ENCODE assay signal across 20 cellular contexts in the genomic region with DNA sequence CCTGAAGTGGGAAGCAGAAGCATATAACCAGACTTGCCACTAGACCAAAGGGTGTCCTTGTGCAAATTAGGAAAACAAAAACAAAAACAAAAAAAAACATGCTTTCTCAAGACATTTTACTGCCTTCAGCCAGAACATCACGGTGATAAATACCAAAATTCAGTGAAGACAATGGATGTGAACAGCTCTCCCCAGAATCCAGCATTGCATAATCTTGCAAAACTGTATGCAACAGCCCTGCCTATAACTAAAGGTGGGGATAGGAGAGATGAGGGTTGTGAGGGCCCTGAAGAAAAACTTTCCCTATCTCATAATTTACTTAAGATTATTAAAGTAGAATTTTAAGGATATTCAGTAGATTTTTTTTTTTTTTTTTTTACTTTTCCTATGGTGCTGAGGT. TPM values are rescaled to one million over a fixed set of nuclear protein-coding genes. Genes with fewer than 3 reads are reported as not detected.
A peak's percentile ranks its signal among the peaks of the same experiment; 100 is the strongest.
DNase-seq lines count a peak whose midpoint lies in the region; ATAC-seq, FAIRE-seq and TF ChIP-seq lines count a peak whose summit lies in the region.
"Had no signal": no experiment of that assay in that cellular context is flagged by ENCODE, and none has a peak within 500 bp of the region (broad histone marks: within the 10 kb centered on the region; RNA-seq: fewer than 3 reads in every experiment).

No MANE protein-coding gene starts in this region.

- H3K36me3 Mint-ChIP-seq in Caco-2 (ENCODE audit: insufficient read depth, unreplicated experiment) (no peaks in the 10 kb centered on the region), HFFc6 (ENCODE audit: low read depth) (no peaks in the 10 kb centered on the region), astrocyte (ENCODE audit: low read depth, unreplicated experiment) (no peaks in the 10 kb centered on the region)
- H3K36me3 Mint-ChIP-seq: CD4-positive, CD25-positive, alpha-beta regulatory T cell had no signal

- H4K20me1 ChIP-seq in astrocyte (ENCODE audit: insufficient read depth, low read length) = no peaks in the 10 kb centered on the region
- H4K20me1 ChIP-seq in Karpas-422 (ENCODE audit: insufficient read depth, low read depth, low read length) = no peaks in the 10 kb centered on the region

- no peak overlapping the region for H3K23ac ChIP-seq in trophoblast cell (ENCODE audit: low read length)

- peak overlapping the region; percentile 91 for H3K14ac ChIP-seq in trophoblast cell (ENCODE audit: low read length)

- H2AFZ ChIP-seq in astrocyte (ENCODE audit: low read depth, low read length) (no peak overlapping the region), trophoblast cell (ENCODE audit: insufficient read depth, low read length, poor library complexity) (no peak overlapping the region), Karpas-422 (ENCODE audit: low read length) (no peak overlapping the region)

- H3K27me3 Mint-ChIP-seq in Caco-2 (ENCODE audit: insufficient read depth, unreplicated experiment) (no peaks in the 10 kb centered on the region), HFFc6 (ENCODE audit: insufficient read depth) (no peaks in the 10 kb centered on the region; the same call in 1 of the 2 replicates), astrocyte (ENCODE audit: low read depth, unreplicated experiment) (no peaks in the 10 kb centered on the region)
- H3K27me3 Mint-ChIP-seq: CD4-positive, CD25-positive, alpha-beta regulatory T cell had no signal

- peak overlapping the region; percentile 91 for H4K8ac ChIP-seq in trophoblast cell (ENCODE audit: low read depth, low read length)

- H4K12ac ChIP-seq in trophoblast cell (ENCODE audit: low read depth, low read length) = no peak overlapping the region

- no peak overlapping the region for H3K9ac ChIP-seq in astrocyte (ENCODE audit: low read length)
- no peak overlapping the region for H3K9ac ChIP-seq in trophoblast cell (ENCODE audit: low read length)
- no peak overlapping the region for H3K9ac ChIP-seq in Karpas-422 (ENCODE audit: low read length)

- CTCF ChIA-PET in Caco-2 (lab: Charles Lee) = no interaction called here

- H3K9me3 Mint-ChIP-seq in Caco-2 (ENCODE audit: unreplicated experiment) (no peaks in the 10 kb centered on the region), HFFc6 (no peaks in the 10 kb centered on the region), astrocyte (ENCODE audit: unreplicated experiment) (no peaks in the 10 kb centered on the region)
- H3K9me3 Mint-ChIP-seq: CD4-positive, CD25-positive, alpha-beta regulatory T cell had no signal

- peak overlapping the region; percentile 94 for H2AK5ac ChIP-seq in trophoblast cell (ENCODE audit: low read length)

- H3K4me2 ChIP-seq in astrocyte (ENCODE audit: low read length) (peak overlapping the region; percentile 33), trophoblast cell (ENCODE audit: low read length) (no peak overlapping the region), Karpas-422 (ENCODE audit: low read depth, low read length, poor library complexity, severe bottlenecking) (no peak overlapping the region)

- peaks cover 9% of the 10 kb centered on the region for H3K79me1 ChIP-seq in trophoblast cell (ENCODE audit: low read length)

- peaks cover 12% of the 10 kb centered on the region for H3K4me1 Mint-ChIP-seq in Caco-2 (ENCODE audit: low read depth, unreplicated experiment)
- peaks cover 89% of the 10 kb centered on the region for H3K4me1 Mint-ChIP-seq in HFFc6 (ENCODE audit: low read depth)
- peaks cover 48% of the 10 kb centered on the region for H3K4me1 Mint-ChIP-seq in astrocyte (ENCODE audit: low read depth, unreplicated experiment)

- no peaks in the 10 kb centered on the region for H3K79me2 ChIP-seq in astrocyte (ENCODE audit: insufficient read depth, low read length)
- H3K79me2 ChIP-seq in trophoblast cell (ENCODE audit: control insufficient read depth, insufficient read depth, low read length, poor library complexity) = no peaks in the 10 kb centered on the region
- H3K79me2 ChIP-seq in Karpas-422 (ENCODE audit: low read length) = no peaks in the 10 kb centered on the region

- no peak for FAIRE-seq in astrocyte (lab: Jason Lieb, UNC)
- FAIRE-seq: HepG2 had no signal

- peak overlapping the region; percentile 96 for H2BK120ac ChIP-seq in trophoblast cell (ENCODE audit: insufficient read depth, low read length, poor library complexity)

- peak overlapping the region; percentile 89 for H3K4ac ChIP-seq in trophoblast cell (ENCODE audit: low read depth, low read length)

- BruUV-seq in Caco-2 (replicated peaks; lab: Mats Ljungman, UMichigan) = no TSS peak

- H3K4me1 ChIP-seq in Caco-2 (peaks cover 27% of the 10 kb centered on the region), astrocyte (ENCODE audit: insufficient read depth, low read length) (peaks cover 28% of the 10 kb centered on the region), trophoblast cell (ENCODE audit: control insufficient read depth in 1 of 2, insufficient read depth in 2 of 2, low read length in 2 of 2) (peaks cover 8 to 16% of the 10 kb centered on the region in 2 experiments), Karpas-422 (ENCODE audit: low read length) (no peaks in the 10 kb centered on the region)

- ATAC-seq in HG02759 (IDR thresholded peaks at IDR 0.05; ENCODE audit: unreplicated experiment) (no peak), GM18498 (IDR thresholded peaks at IDR 0.05; ENCODE audit: unreplicated experiment) (no peak)
- ATAC-seq: HepG2 had no signal

- H4K91ac ChIP-seq in trophoblast cell (ENCODE audit: low read depth, low read length) = peak overlapping the region; percentile 97

- peak overlapping the region; percentile 100 for H2BK12ac ChIP-seq in trophoblast cell (ENCODE audit: low read length)

- no peak for TF ChIP-seq CTCF in Caco-2 (IDR thresholded peaks at IDR 0.05; ENCODE audit: insufficient read depth in 1 of 2, low read depth in 1 of 2, low read length in 1 of 2, severe bottlenecking in 1 of 2, unreplicated experiment in 1 of 2)
- TF ChIP-seq CTCF in HFFc6 (IDR thresholded peaks at IDR 0.05) = no peak
- no peak for TF ChIP-seq CTCF in astrocyte (IDR thresholded peaks at IDR 0.05; ENCODE audit: insufficient read depth, low read depth, low read length)

- intact Hi-C loops in Caco-2 (cut with micrococcal nuclease; ENCODE audit: unreplicated experiment) = no loop called here

- H3K9me3 ChIP-seq in Caco-2 (no peaks in the 10 kb centered on the region), astrocyte (ENCODE audit: insufficient read depth, low read depth, low read length) (no peaks in the 10 kb centered on the region), trophoblast cell (ENCODE audit: insufficient read depth, low read depth, low read length) (no peaks in the 10 kb centered on the region), Karpas-422 (ENCODE audit: low read length) (no peaks in the 10 kb centered on the region)

- no peaks in the 10 kb centered on the region for H3K27me3 ChIP-seq in Caco-2 (replicated peaks; ENCODE audit: control insufficient read depth, insufficient read depth, low read length)
- H3K27me3 ChIP-seq in astrocyte (ENCODE audit: insufficient read depth, low read length) = no peaks in the 10 kb centered on the region
- no peaks in the 10 kb centered on the region for H3K27me3 ChIP-seq in trophoblast cell (ENCODE audit: insufficient read depth, low read length)
- H3K27me3 ChIP-seq in Karpas-422 (ENCODE audit: low read length) = no peaks in the 10 kb centered on the region

- H3K36me3 ChIP-seq in Caco-2 (ENCODE audit: control insufficient read depth, insufficient read depth, low read length) (no peaks in the 10 kb centered on the region), astrocyte (ENCODE audit: insufficient read depth, low read length) (no peaks in the 10 kb centered on the region), trophoblast cell (ENCODE audit: control insufficient read depth in 1 of 2, insufficient read depth in 2 of 2, low read length in 2 of 2) (no peaks in the 10 kb centered on the region), Karpas-422 (ENCODE audit: insufficient read depth, low read length) (no peaks in the 10 kb centered on the region)

- peak overlapping the region; percentile 66 for H3K27ac ChIP-seq in astrocyte (ENCODE audit: low read depth, low read length)
- peak overlapping the region; percentile 85 for H3K27ac ChIP-seq in trophoblast cell (ENCODE audit: low read depth, low read length)
- no peak overlapping the region for H3K27ac ChIP-seq in Karpas-422 (ENCODE audit: low read length)

- H3K4me3 Mint-ChIP-seq in Caco-2 (ENCODE audit: unreplicated experiment) (no peak overlapping the region), HFFc6 (peak overlapping the region; percentile 41), astrocyte (ENCODE audit: unreplicated experiment) (no peak overlapping the region)
- H3K4me3 Mint-ChIP-seq: B cell; CD4-positive, CD25-positive, alpha-beta regulatory T cell had no signal

- no CpG with 5 or more reads among the region's 1 CpG for WGBS in trophoblast cell (ENCODE audit: extremely low coverage, insufficient coverage, insufficient read length)

- peak overlapping the region; percentile 42 for H3K27ac Mint-ChIP-seq in Caco-2 (ENCODE audit: unreplicated experiment)
- peak overlapping the region; percentile 82 for H3K27ac Mint-ChIP-seq in HFFc6
- H3K27ac Mint-ChIP-seq in astrocyte (ENCODE audit: unreplicated experiment) = peak overlapping the region; percentile 80
- H3K27ac Mint-ChIP-seq: B cell; CD4-positive, CD25-positive, alpha-beta regulatory T cell had no signal

- H2BK5ac ChIP-seq in trophoblast cell (ENCODE audit: low read depth, low read length, poor library complexity) = peak overlapping the region; percentile 94

- DNase-seq in Caco-2 (no peak), HFFc6 (no peak), astrocyte (ENCODE audit: low read depth) (no peak), trophoblast cell (peak; percentile 36 to 76), Karpas-422 (no peak)
- DNase-seq: ACHN; Calu3; CD4-positive, CD25-positive, alpha-beta regulatory T cell; DMS79; GOT3; Kasumi-1; MM.1S; NCI-H1417 treated with DMSO at 0.1 percent for 48 hours; NCI-H1930; NCI-H69; SHP77 had no signal

- POLR2A ChIA-PET in Caco-2 (lab: Charles Lee) = no interaction called here

- no peak overlapping the region for H3K4me3 ChIP-seq in Caco-2 (ENCODE audit: low read depth, low read length)
- peak overlapping the region; percentile 27 for H3K4me3 ChIP-seq in astrocyte (ENCODE audit: insufficient read depth, low read depth, low read length)
- no peak overlapping the region for H3K4me3 ChIP-seq in trophoblast cell (ENCODE audit: low read depth, low read length)
- H3K4me3 ChIP-seq in Karpas-422 (ENCODE audit: low read length) = no peak overlapping the region

- peak overlapping the region; percentile 93 for H3K18ac ChIP-seq in trophoblast cell (ENCODE audit: low read length)

- no peaks in the 10 kb centered on the region for H3K9me2 ChIP-seq in Karpas-422 (replicated peaks; ENCODE audit: insufficient read depth, low read length)

RNA-seq across cellular contexts. Expression of gene NDFIP2, which starts 24.9 kb away (rescaled TPM):
- total RNA-seq in Caco-2 (2022) = 53.3 and 61.2 TPM in 2 replicates
- total RNA-seq in HFFc6 (2021; fragmentation: NEBNext Ultra II Directional; extraction: Animal tissue kit (Norgen Biotek cat#: 25700)) = 100 to 1,000 TPM in 2 of 6 experiments, 10 to 100 TPM in 4; 97.1 to 132 (median 99.7) TPM
- total RNA-seq in astrocyte = 79.1 and 90.5 TPM in 2 replicates
- 58.6 and 65.6 TPM in 2 replicates for polyA plus RNA-seq in trophoblast cell (2013)
- 11.2 and 30.2 TPM in 2 replicates for total RNA-seq in Karpas-422 (2014; rRNA removed; shearing (Covaris generic); ENCODE audit: low replicate concordance)

RNA-seq across cellular contexts. Expression of gene RBM26, which starts 50.0 kb away (rescaled TPM):
- total RNA-seq in Caco-2 (2022) (57.4 and 60.4 TPM in 2 replicates), astrocyte (38.5 and 42.6 TPM in 2 replicates)
- 10 to 100 TPM; 28.5 to 37.6 (median 33.3) TPM for total RNA-seq in HFFc6 (2021; fragmentation: NEBNext Ultra II Directional; extraction: Animal tissue kit (Norgen Biotek cat#: 25700))
- 32.7 and 33.0 TPM in 2 replicates for polyA plus RNA-seq in trophoblast cell (2013)
- 32.9 and 55.4 TPM in 2 replicates for total RNA-seq in Karpas-422 (2014; rRNA removed; shearing (Covaris generic); ENCODE audit: low replicate concordance)

Comparison
In these comparisons a context has a peak if more than half of its experiments do, and no peak if none do; other contexts are left out.
1. DNase-seq: peak in trophoblast cell (2 of 2); none in Caco-2 (0 of 2), HFFc6 (single experiment), astrocyte (single experiment) and Karpas-422 (single experiment).
2. Peak in every context shown above with its lines, with median percentiles within 50 percentile points of each other: H3K27ac Mint-ChIP-seq.